In the genomic region with DNA sequence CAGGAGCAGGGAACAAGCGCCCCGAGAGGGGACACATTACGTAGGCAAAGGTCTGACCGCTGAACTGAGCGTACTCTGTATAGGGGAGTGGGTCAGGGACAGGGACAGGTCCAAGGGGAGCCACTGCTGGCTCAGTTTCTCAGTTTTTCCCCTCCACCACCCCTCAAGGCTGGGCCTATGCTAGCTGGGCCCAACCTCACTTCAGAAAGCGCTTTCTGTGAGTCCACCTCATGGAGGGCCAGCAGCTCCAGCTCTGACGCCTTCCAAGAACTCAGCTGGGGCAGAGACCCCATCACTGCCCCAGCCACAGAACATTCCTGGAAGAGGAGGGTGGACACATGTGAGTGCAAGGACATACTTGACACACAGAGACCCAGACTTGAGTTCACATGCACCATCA, we compare ENCODE assay signal across 11 cellular contexts.
"Had no signal": no experiment of that assay in that cellular context is flagged by ENCODE, and none has a peak within 500 bp of the region (broad histone marks: within the 10 kb centered on the region; RNA-seq: fewer than 3 reads in every experiment).

No MANE protein-coding gene starts in this region.

- ATAC-seq: activated naive CD4-positive, alpha-beta T cell treated with anti-CD3 and anti-CD28 coated beads, Interleukin-2, amount 50 U/mL, for 72 hours; foreskin keratinocyte; lower lobe of right lung had no signal

- H3K27me3 ChIP-seq: pancreas had no signal

- H3K4me3 ChIP-seq: lower lobe of right lung, pancreas had no signal

- H3K27ac Mint-ChIP-seq: activated naive CD4-positive, alpha-beta T cell treated with anti-CD3 and anti-CD28 coated beads, Interleukin-2, amount 50 U/mL, for 72 hours; activated T-cell treated with anti-CD3 and anti-CD28 coated beads, Interleukin-2, amount 50 U/mL, for 24 hours; stimulated activated naive CD8-positive, alpha-beta T cell treated with anti-CD3 and anti-CD28 coated beads, Interleukin-15, Interleukin-2, amounts not matched to agents 100 ng/mL and 50 ng/mL, for 24 hours had no signal

- H3K9me3 ChIP-seq: lower lobe of right lung, pancreas had no signal

- H3K27ac ChIP-seq: foreskin keratinocyte, lower lobe of right lung, pancreas had no signal

- H3K4me1 ChIP-seq: foreskin keratinocyte, lower lobe of right lung, pancreas had no signal

- H3K36me3 Mint-ChIP-seq: activated naive CD4-positive, alpha-beta T cell treated with anti-CD3 and anti-CD28 coated beads, Interleukin-2, amount 50 U/mL, for 72 hours had no signal

- H3K9me3 Mint-ChIP-seq: activated naive CD4-positive, alpha-beta T cell treated with anti-CD3 and anti-CD28 coated beads, Interleukin-2, amount 50 U/mL, for 72 hours; activated T-cell treated with anti-CD3 and anti-CD28 coated beads, Interleukin-2, amount 50 U/mL, for 24 hours; stimulated activated naive CD8-positive, alpha-beta T cell treated with anti-CD3 and anti-CD28 coated beads, Interleukin-15, Interleukin-2, amounts not matched to agents 100 ng/mL and 50 ng/mL, for 24 hours had no signal

- DNase-seq: activated CD4-positive, alpha-beta T cell treated with anti-CD3 and anti-CD28 coated beads, Interleukin-2, amount 50 U/mL, for 1 hour; activated gamma-delta T cell; activated T-cell treated with anti-CD3 and anti-CD28 coated beads, Interleukin-2, amount 50 U/mL, for 24 hours; central memory CD4-positive, alpha-beta T cell; effector memory CD4-positive, alpha-beta T cell; foreskin keratinocyte; glutamatergic neuron; lower lobe of right lung had no signal

- H3K4me3 Mint-ChIP-seq: activated T-cell treated with anti-CD3 and anti-CD28 coated beads, Interleukin-2, amount 50 U/mL, for 24 hours; stimulated activated naive CD8-positive, alpha-beta T cell treated with anti-CD3 and anti-CD28 coated beads, Interleukin-15, Interleukin-2, amounts not matched to agents 100 ng/mL and 50 ng/mL, for 24 hours had no signal

- H3K36me3 ChIP-seq: lower lobe of right lung, pancreas had no signal
